Comparison of ENCODE assay signal across 17 cellular contexts in genomic region chr11:70105755-70106571, GRCh38. TPM values are rescaled to one million over a fixed set of nuclear protein-coding genes. Genes with fewer than 3 reads are reported as not detected.
DNase-seq lines count a peak whose midpoint lies in the region; ATAC-seq, FAIRE-seq and TF ChIP-seq lines count a peak whose summit lies in the region.
"Had no signal": no experiment of that assay in that cellular context is flagged by ENCODE, and none has a peak within 500 bp of the region (broad histone marks: within the 10 kb centered on the region; RNA-seq: fewer than 3 reads in every experiment).

No MANE protein-coding gene starts in this region.

- CTCF ChIA-PET in K562 (lab: Yijun Ruan, JAX; ENCODE audit: low intra/inter-chr PET ratio) = no interaction called here

- no peaks in the 10 kb centered on the region for H3K9me1 ChIP-seq in K562 (ENCODE audit: control insufficient read depth, insufficient read depth, low read length)

- 0 out of 6 replicates have a peak, but pooled peaks of 1 of the 3 experiments have one; percentile 9 for TF ChIP-seq CTCF in K562 (IDR thresholded peaks at IDR 0.05 in 2 of 3, conservative IDR thresholded peaks at IDR 0.05 in 1 of 3; ENCODE audit: insufficient read depth in 2 of 3, low read depth in 1 of 3, low read length in 3 of 3)
- no peak for TF ChIP-seq CTCF in right lobe of liver (IDR thresholded peaks at IDR 0.05)
- peak; percentile 38 for TF ChIP-seq CTCF in thoracic aorta (IDR thresholded peaks at IDR 0.05)

- H3K9ac ChIP-seq in K562 (ENCODE audit: insufficient read depth in 1 of 2, low read depth in 2 of 2, low read length in 2 of 2) = no peak overlapping the region

- TF ChIP-seq POLR2A in K562 (conservative IDR thresholded peaks at IDR 0.05) = no peak
- no peak for TF ChIP-seq POLR2A in right lobe of liver (IDR thresholded peaks at IDR 0.05)

- H3K27me3 ChIP-seq in K562 (ENCODE audit: control insufficient read depth in 2 of 2, insufficient read depth in 2 of 2, low read length in 2 of 2) (peaks cover 45 to 78% of the 10 kb centered on the region in 2 experiments), right lobe of liver (no peaks in the 10 kb centered on the region), thoracic aorta (replicated peaks; ENCODE audit: insufficient read depth) (no peaks in the 10 kb centered on the region)

- in situ Hi-C loops in K562 (cut with MboI) = no loop called here

- H3K27ac ChIP-seq in K562 (ENCODE audit: extremely low read depth, low read depth, low read length) (no peak overlapping the region), right lobe of liver (peak overlapping the region in 2 of 3 donors; percentile 8 to 35), thoracic aorta (peak overlapping the region; percentile 68 to 88)

- H3K4me1 ChIP-seq in K562 (replicated peaks in 1 of 2; ENCODE audit: control insufficient read depth in 2 of 2, insufficient read depth in 2 of 2, low read length in 2 of 2) (peaks cover 7 to 8% of the 10 kb centered on the region in 2 experiments), right lobe of liver (peaks cover 0 to 20% (median 10%) of the 10 kb centered on the region in 4 donors), thoracic aorta (ENCODE audit: control insufficient read depth in 1 of 2, low read depth in 2 of 2) (peaks cover 21 to 79% of the 10 kb centered on the region in 2 donors)

- H3K36me3 ChIP-seq in K562 (ENCODE audit: control insufficient read depth, insufficient read depth, low read length) (no peaks in the 10 kb centered on the region), right lobe of liver (peaks cover 0 to 21% (median 1%) of the 10 kb centered on the region in 4 donors), thoracic aorta (peaks cover 13% of the 10 kb centered on the region)

- WGBS in K562 (ENCODE audit: insufficient coverage, low coverage, missing lambda C conversion rate) = 11% methylated on average over 24 of the region's 24 CpGs
- 67% methylated on average over 12 of the region's 24 CpGs for WGBS in right lobe of liver (ENCODE audit: insufficient coverage, low coverage, low lambda C conversion rate, missing lambda C conversion rate)

- H3K9me3 ChIP-seq in K562 (replicated peaks; ENCODE audit: control insufficient read depth, insufficient read depth, low read depth, low read length) = no peaks in the 10 kb centered on the region
- no peaks in the 10 kb centered on the region for H3K9me3 ChIP-seq in right lobe of liver
- no peaks in the 10 kb centered on the region for H3K9me3 ChIP-seq in thoracic aorta

- no peak overlapping the region for H3K4me2 ChIP-seq in K562 (ENCODE audit: insufficient read depth, low read length)

- POLR2A ChIA-PET in K562 (lab: Yijun Ruan, JAX) = no interaction called here

- H4K20me1 ChIP-seq in K562 (replicated peaks; ENCODE audit: control insufficient read depth, insufficient read depth, low read length) = peaks cover 15% of the 10 kb centered on the region

- H3K79me2 ChIP-seq in K562 (ENCODE audit: control insufficient read depth, insufficient read depth, low read length) = no peaks in the 10 kb centered on the region

- TF ChIP-seq EP300 in K562 (IDR thresholded peaks at IDR 0.05; ENCODE audit: low read length) = no peak

- TF ChIP-seq RAD21 in K562 (CRISPR knock-in tag; conservative IDR thresholded peaks at IDR 0.05 in 1 of 2, IDR thresholded peaks at IDR 0.05 in 1 of 2) = no peak

- no peak overlapping the region for H2AFZ ChIP-seq in K562 (ENCODE audit: low read depth, low read length)

- ATAC-seq in K562 (peak; percentile 16; the same call in 1 of the 3 replicates), right lobe of liver (peak; percentile 85 to 86 (median 86)), thoracic aorta (ENCODE audit: insufficient number of reproducible peaks, low FRiP score, low read depth) (no peak), GM21529 (IDR thresholded peaks at IDR 0.05; ENCODE audit: unreplicated experiment) (no peak), HG02588 (IDR thresholded peaks at IDR 0.05; ENCODE audit: unreplicated experiment) (no peak)
- ATAC-seq: activated T-cell treated with anti-CD3 and anti-CD28 coated beads, Interleukin-2, amount 50 U/mL, for 4 hours had no signal

- peak; percentile 9 for DNase-seq in NCI-H1436 (lab: John Stamatoyannopoulos, UW)
- no peak for DNase-seq in NCI-H1436 treated with DMSO at 0.1 percent for 48 hours (lab: John Stamatoyannopoulos, UW)
- no peak for DNase-seq in K562 (ENCODE audit: extremely low read depth in 1 of 4, low spot score in 3 of 4)
- DNase-seq in right lobe of liver = peak; percentile 44 to 79 (median 77)
- no peak for DNase-seq in thoracic aorta (ENCODE audit: low spot score)
- no peak for DNase-seq in ecto neural progenitor cell (ENCODE audit: low spot score)
- DNase-seq: activated CD4-positive, alpha-beta memory T cell treated with anti-CD3 and anti-CD28 coated beads, Interleukin-2, amount 10 ng/mL, durations not matched to agents 7 days and 5 days; activated naive CD4-positive, alpha-beta T cell treated with anti-CD3 and anti-CD28 coated beads, Interleukin-2, amount 10 ng/mL, durations not matched to agents 7 days and 5 days; activated T-cell treated with anti-CD3 and anti-CD28 coated beads, Interleukin-2, amount 50 U/mL, for 4 hours; C1 segment of cervical spinal cord; DMS53; NCI-H187; NCI-H446; T-helper 2 cell had no signal

- intact Hi-C loops in K562 (cut with micrococcal nuclease) (no loop called here), right lobe of liver (cut with DNase I) (no loop called here)

- FAIRE-seq in K562 (lab: Jason Lieb, UNC) = no peak

- H3K4me3 ChIP-seq in K562 = no peak overlapping the region
- no peak overlapping the region for H3K4me3 ChIP-seq in right lobe of liver
- H3K4me3 ChIP-seq in thoracic aorta = no peak overlapping the region

- BruUV-seq in K562 (replicated peaks; lab: Mats Ljungman, UMichigan) = no TSS peak

TF ChIP-seq in K562, 482 proteins besides CTCF, POLR2A, EP300 and RAD21:
- TF ChIP-seq E2F6 (IDR thresholded peaks at IDR 0.05; ENCODE audit: borderline replicate concordance in 1 of 2, extremely low read depth in 1 of 2, insufficient read depth in 1 of 2, insufficient read length in 1 of 2, low read depth in 1 of 2, low read length in 1 of 2, poor library complexity in 1 of 2, severe bottlenecking in 1 of 2) = peak in 1 of 2 experiments; percentile 25
- 0 out of 2 replicates have a peak, but pooled peaks have one; percentile 18 for TF ChIP-seq MAX (CRISPR knock-in tag; IDR thresholded peaks at IDR 0.05)
- peak; percentile 17; the same call in 1 of the 2 replicates for TF ChIP-seq NFIC (IDR thresholded peaks at IDR 0.05)
- TF ChIP-seq SETDB1 (IDR thresholded peaks at IDR 0.05; ENCODE audit: low read length) = no peak

RNA-seq across cellular contexts. Expression of gene ANO1, which starts 27.8 kb away (rescaled TPM):
- 0.21 TPM in 1 of 2 replicates, not detected in the other for total RNA-seq in K562 (2011; cell fraction: chromatin; rRNA removed; ENCODE audit: low replicate concordance)
- total RNA-seq in K562 (2011; cell fraction: nucleolus; rRNA removed) = 0.33 and 0.39 TPM in 2 replicates
- total RNA-seq in K562 (2011; cell fraction: nucleoplasm; rRNA removed) = not detected in 2 replicates
- total RNA-seq in K562 (2014; rRNA removed) (not detected in 2 replicates), K562 (2014; rRNA removed; fragmentation: Illumina TruSeq; extraction: Trizol) (not detected in 2 replicates), K562 (2015; rRNA removed; fragmentation: Illumina TruSeq; extraction: Trizol) (not detected in 2 replicates), K562 (2021) (0.13 TPM in 1 of 2 replicates, not detected in the other), right lobe of liver (100 to 1,000 TPM in 3 of 6 experiments, 10 to 100 TPM in 3; 32.1 to 292 (median 78.0) TPM), thoracic aorta (100 to 1,000 TPM; 122 to 161 TPM)
- polyA plus RNA-seq in K562 (2011; rRNA removed) (0.39 TPM in 1 of 2 replicates, not detected in the other), K562 (2014; fragmentation: Illumina TruSeq; extraction: Trizol) (0.22 TPM in 1 of 2 replicates, not detected in the other), K562 (2014; fragmentation: Nextera tagmentation; extraction: Ambion mirVana) (not detected), K562 (2014; rRNA removed) (not detected in 2 replicates)
- polyA plus RNA-seq in K562 (2011; cell fraction: cytosol; rRNA removed) = 0.01 and 0.10 TPM in 2 replicates
- polyA plus RNA-seq in K562 (2011; cell fraction: nucleus; rRNA removed) = 0.16 and 0.38 TPM in 2 replicates
- 0.04 TPM in 1 of 2 replicates, not detected in the other for polyA plus RNA-seq in K562 (2012)
- polyA minus RNA-seq in K562 (2011; rRNA and poly(A)+ RNA removed) = 0.12 TPM in 1 of 2 replicates, not detected in the other
- polyA minus RNA-seq in K562 (2011; cell fraction: cytosol; rRNA and poly(A)+ RNA removed) = not detected in 2 replicates
- polyA minus RNA-seq in K562 (2011; cell fraction: nucleus; rRNA and poly(A)+ RNA removed) = 0.11 and 0.27 TPM in 2 replicates
- total RNA-seq: activated CD4-positive, alpha-beta memory T cell treated with anti-CD3 and anti-CD28 coated beads, Interleukin-2, amount 10 ng/mL, durations not matched to agents 7 days and 5 days; myocyte had no signal

Comparison
In these comparisons a context has a peak if more than half of its experiments do, and no peak if none do; other contexts are left out.
1. DNase-seq: peak in NCI-H1436 (single experiment) and right lobe of liver (3 of 3); none in NCI-H1436 treated with DMSO at 0.1 percent for 48 hours (single experiment), K562 (0 of 4), thoracic aorta (single experiment) and ecto neural progenitor cell (single experiment).
2. ATAC-seq: peak in K562 (single experiment) and right lobe of liver (4 of 4); none in thoracic aorta (single experiment), GM21529 (single experiment) and HG02588 (single experiment).
3. RNA of gene ANO1, which starts 27.8 kb away (total RNA-seq): 122 to 161 TPM in thoracic aorta and 32.1 to 292 TPM in right lobe of liver; 0.13 to 0.39 TPM in K562; every median in the first group is over 10 times any median in the second.